In genomic region chr13:44171861-44172260, GRCh38 we compare ENCODE assay signal across 24 cellular contexts.
"Had no signal": no experiment of that assay in that cellular context is flagged by ENCODE, and none has a peak within 500 bp of the region (broad histone marks: within the 10 kb centered on the region; RNA-seq: fewer than 3 reads in every experiment).

No MANE protein-coding gene starts in this region.

- H3K4me1 ChIP-seq: neural progenitor cell, right lobe of liver had no signal

- H3K4me3 ChIP-seq: mucosa of descending colon, neural progenitor cell, right atrium auricular region, right lobe of liver, smooth muscle cell, stomach, testis, thyroid gland, transverse colon, uterus had no signal

- DNase-seq: hippocampal formation; kidney glomerular epithelial cell; left cardiac atrium; midbrain; mucosa of descending colon; naive thymus-derived CD8-positive, alpha-beta T cell; occipital lobe; right lobe of liver; stimulated activated CD4-positive, alpha-beta T cell treated with anti-CD3 and anti-CD28 coated beads, Interleukin-1b, Interleukin-23, amount 100 ng/mL, for 48 hours; stimulated activated CD4-positive, alpha-beta T cell treated with anti-CD3 and anti-CD28 coated beads, Interleukin-2, amount 100 ng/mL, for 48 hours; stimulated activated CD4-positive, alpha-beta T cell treated with anti-CD3 and anti-CD28 coated beads, Interleukin-4, amount 100 ng/mL, for 4 hours; stimulated activated CD8-positive, alpha-beta memory T cell treated with anti-CD3 and anti-CD28 coated beads, Interleukin-4, amount 100 ng/mL, for 48 hours; stimulated activated naive CD8-positive, alpha-beta T cell treated with anti-CD3 and anti-CD28 coated beads, Interleukin-15, Interleukin-2, amounts not matched to agents 100 U/mL and 50 U/mL, for 24 hours; stomach; testis; thyroid gland; transverse colon; uterus had no signal

- H3K4me2 ChIP-seq: neural progenitor cell, smooth muscle cell had no signal

- H3K36me3 ChIP-seq: neural progenitor cell, neutrophil, right atrium auricular region, right lobe of liver, stomach, thyroid gland, uterus had no signal

- ATAC-seq: left cardiac atrium; left lobe of liver; mucosa of descending colon; naive thymus-derived CD8-positive, alpha-beta T cell; right lobe of liver; stimulated activated naive CD8-positive, alpha-beta T cell treated with anti-CD3 and anti-CD28 coated beads, Interleukin-15, Interleukin-2, amounts not matched to agents 100 U/mL and 50 U/mL, for 24 hours had no signal

- FAIRE-seq: keratinocyte had no signal

- H3K9me3 ChIP-seq: mucosa of descending colon, neutrophil, right atrium auricular region, right lobe of liver, stomach, testis, thyroid gland, transverse colon, uterus had no signal

- H2AFZ ChIP-seq: neural progenitor cell had no signal

- H3K27me3 ChIP-seq: neural progenitor cell, neutrophil, right atrium auricular region, right lobe of liver, stomach, testis, thyroid gland, transverse colon, uterus had no signal

- H3K27ac ChIP-seq: neural progenitor cell, neutrophil, right atrium auricular region, right lobe of liver, stomach, testis, thyroid gland, transverse colon, uterus had no signal
